7 cellular contexts compared by ENCODE assay signal in genomic region chr16:29140116-29140855, GRCh38.
DNase-seq lines count a peak whose midpoint lies in the region; ATAC-seq, FAIRE-seq and TF ChIP-seq lines count a peak whose summit lies in the region.
"Not testable (repeated sequence)": the region's sequence is repeated elsewhere in the genome, so short reads cannot be mapped to it uniquely, and the experiment has no call there.

No MANE protein-coding gene starts in this region.

- not testable (repeated sequence) for H3K79me2 ChIP-seq in K562 (ENCODE audit: control insufficient read depth, insufficient read depth, low read length)

- H3K4me2 ChIP-seq in K562 (ENCODE audit: insufficient read depth, low read length) = not testable (repeated sequence)

- TF ChIP-seq CTCF in RWPE2 (IDR thresholded peaks at IDR 0.05; ENCODE audit: poor library complexity, severe bottlenecking); K562 (IDR thresholded peaks at IDR 0.05 in 2 of 3, conservative IDR thresholded peaks at IDR 0.05 in 1 of 3; ENCODE audit: insufficient read depth in 2 of 3, low read depth in 1 of 3, low read length in 3 of 3); natural killer cell (IDR thresholded peaks at IDR 0.05); type B pancreatic cell (conservative IDR thresholded peaks at IDR 0.05): not testable (repeated sequence)

- CTCF ChIA-PET in K562 (lab: Yijun Ruan, JAX; ENCODE audit: low intra/inter-chr PET ratio) = not testable (repeated sequence)

- H3K36me3 ChIP-seq in RWPE2 (ENCODE audit: low read depth); K562 (ENCODE audit: control insufficient read depth, insufficient read depth, low read length): not testable (repeated sequence)

- not testable (repeated sequence) for H4K20me1 ChIP-seq in K562 (replicated peaks; ENCODE audit: control insufficient read depth, insufficient read depth, low read length)

- not testable (repeated sequence) for H3K9me3 Mint-ChIP-seq in natural killer cell, type B pancreatic cell

- not testable (repeated sequence) for H3K27me3 Mint-ChIP-seq in natural killer cell (ENCODE audit: low read depth in 2 of 2); type B pancreatic cell

- WGBS in K562 (ENCODE audit: insufficient coverage, low coverage, missing lambda C conversion rate) = 27% methylated on average over 25 of the region's 31 CpGs

- BruUV-seq in K562 (replicated peaks; lab: Mats Ljungman, UMichigan) = not testable (repeated sequence)

- FAIRE-seq in K562 (lab: Jason Lieb, UNC) = peak; percentile 15

- not testable (repeated sequence) for H3K9me1 ChIP-seq in K562 (ENCODE audit: control insufficient read depth, insufficient read depth, low read length)

- not testable (repeated sequence) for H3K36me3 Mint-ChIP-seq in natural killer cell, type B pancreatic cell

- not testable (repeated sequence) for H2AFZ ChIP-seq in K562 (ENCODE audit: low read depth, low read length)

- not testable (repeated sequence) for H3K4me3 ChIP-seq in RWPE2 (ENCODE audit: severe bottlenecking); K562

- in situ Hi-C loops in K562 (cut with MboI) = not testable (repeated sequence)

- H3K4me1 ChIP-seq in RWPE2 (ENCODE audit: insufficient read depth, poor library complexity, severe bottlenecking) = not testable (repeated sequence)
- peaks cover 0 to 21% of the 10 kb centered on the region in 2 experiments; a peak in 2 of 5 replicates for H3K4me1 ChIP-seq in K562 (replicated peaks in 1 of 2; ENCODE audit: control insufficient read depth in 2 of 2, insufficient read depth in 2 of 2, low read length in 2 of 2)

- POLR2A ChIA-PET in K562 (lab: Yijun Ruan, JAX) = not testable (repeated sequence)

- not testable (repeated sequence) for TF ChIP-seq POLR2A in K562 (conservative IDR thresholded peaks at IDR 0.05)

- H3K27ac Mint-ChIP-seq in natural killer cell = peak overlapping the region; percentile 24 to 43
- not testable (repeated sequence) for H3K27ac Mint-ChIP-seq in type B pancreatic cell

- H3K9ac ChIP-seq in K562 (ENCODE audit: insufficient read depth in 1 of 2, low read depth in 2 of 2, low read length in 2 of 2) = not testable (repeated sequence)

- intact Hi-C loops in K562 (cut with micrococcal nuclease); Right ventricle myocardium superior (cut with DNase I); natural killer cell (cut with micrococcal nuclease); posterior vena cava (cut with DNase I): not testable (repeated sequence)

- not testable (repeated sequence) for TF ChIP-seq RAD21 in K562 (CRISPR knock-in tag; conservative IDR thresholded peaks at IDR 0.05 in 1 of 2, IDR thresholded peaks at IDR 0.05 in 1 of 2)

- H3K4me3 Mint-ChIP-seq in natural killer cell = not testable (repeated sequence)
- peak overlapping the region; percentile 51 for H3K4me3 Mint-ChIP-seq in type B pancreatic cell

- not testable (repeated sequence) for H3K27me3 ChIP-seq in RWPE2 (ENCODE audit: insufficient read depth, poor library complexity, severe bottlenecking)
- H3K27me3 ChIP-seq in K562 (ENCODE audit: control insufficient read depth in 2 of 2, insufficient read depth in 2 of 2, low read length in 2 of 2) = peaks cover 0 to 12% of the 10 kb centered on the region in 2 experiments; a peak in 3 of 5 replicates

- DNase-seq in RWPE2 (ENCODE audit: low spot score) (peak; percentile 26), Right ventricle myocardium superior (peak; percentile 32), islet precursor cell (peak; percentile 42), posterior vena cava (ENCODE audit: low spot score) (peak; percentile 40)
- not testable (repeated sequence) for DNase-seq in K562 (ENCODE audit: extremely low read depth in 1 of 4, low spot score in 3 of 4); natural killer cell; type B pancreatic cell (ENCODE audit: extremely low spot score, unreplicated experiment)

- H3K4me1 Mint-ChIP-seq in natural killer cell = peaks cover 28 to 29% of the 10 kb centered on the region in 2 donors
- peaks cover 11% of the 10 kb centered on the region for H3K4me1 Mint-ChIP-seq in type B pancreatic cell (ENCODE audit: unreplicated experiment)

- not testable (repeated sequence) for TF ChIP-seq EP300 in K562 (IDR thresholded peaks at IDR 0.05; ENCODE audit: low read length)

- not testable (repeated sequence) for ATAC-seq in RWPE2 (ENCODE audit: low read depth); K562; Right ventricle myocardium superior (ENCODE audit: poor library complexity); natural killer cell

- not testable (repeated sequence) for H3K27ac ChIP-seq in RWPE2 (ENCODE audit: poor library complexity, severe bottlenecking); K562 (ENCODE audit: extremely low read depth, low read depth, low read length)

- H3K9me3 ChIP-seq in RWPE2 (ENCODE audit: severe bottlenecking); K562 (replicated peaks; ENCODE audit: control insufficient read depth, insufficient read depth, low read depth, low read length): not testable (repeated sequence)
